22 cellular contexts compared by ENCODE assay signal in genomic region chr12:98751580-98752115, GRCh38.
"Had no signal": no experiment of that assay in that cellular context is flagged by ENCODE, and none has a peak within 500 bp of the region (broad histone marks: within the 10 kb centered on the region; RNA-seq: fewer than 3 reads in every experiment).

No MANE protein-coding gene starts in this region.

- H3K4me3 ChIP-seq: esophagus muscularis mucosa, gastroesophageal sphincter, heart left ventricle, spleen, thoracic aorta, upper lobe of right lung had no signal

- H3K36me3 ChIP-seq: heart left ventricle, spleen, thoracic aorta, upper lobe of right lung had no signal

- ATAC-seq: activated CD8-positive, alpha-beta T cell treated with anti-CD3 and anti-CD28 coated beads, Interleukin-2, amount 10 ng/mL, durations not matched to agents 7 days and 5 days; gastroesophageal sphincter; heart left ventricle; left ventricle myocardium superior; stimulated activated memory B cell treated with anti-CD40 and anti-IgM and Interleukin-4, amounts not matched to agents 10 μg/mL and 1 μg/mL and 100 μg/mL, for 72 hours; T-helper 17 cell; upper lobe of right lung had no signal

- FAIRE-seq: endothelial cell of umbilical vein had no signal

- H3K27ac ChIP-seq: esophagus muscularis mucosa, gastroesophageal sphincter, heart left ventricle, spleen, thoracic aorta, upper lobe of right lung had no signal

- H3K4me3 Mint-ChIP-seq: activated CD4-positive, alpha-beta T cell treated with anti-CD3 and anti-CD28 coated beads, Interleukin-2, amount 10 ng/mL, durations not matched to agents 7 days and 5 days; activated CD8-positive, alpha-beta T cell treated with anti-CD3 and anti-CD28 coated beads, Interleukin-2, amount 10 ng/mL, durations not matched to agents 7 days and 5 days; activated naive CD8-positive, alpha-beta T cell treated with anti-CD3 and anti-CD28 coated beads, Interleukin-2, amount 10 ng/mL, durations not matched to agents 7 days and 5 days; activated T-cell treated with anti-CD3 and anti-CD28 coated beads, Interleukin-2, amount 50 U/mL, for 24 hours; central memory CD8-positive, alpha-beta T cell; naive B cell; neural crest cell; stimulated activated memory B cell treated with anti-CD40 and anti-IgM and Interleukin-4, amounts not matched to agents 10 μg/mL and 1 μg/mL and 100 μg/mL, for 72 hours; T-helper 17 cell had no signal

- H3K4me1 ChIP-seq: esophagus muscularis mucosa, gastroesophageal sphincter, heart left ventricle, spleen, upper lobe of right lung had no signal

- H3K9me3 ChIP-seq: esophagus muscularis mucosa, gastroesophageal sphincter, heart left ventricle, spleen, thoracic aorta, upper lobe of right lung had no signal

- H3K27ac Mint-ChIP-seq: activated CD4-positive, alpha-beta T cell treated with anti-CD3 and anti-CD28 coated beads, Interleukin-2, amount 10 ng/mL, durations not matched to agents 7 days and 5 days; activated CD8-positive, alpha-beta T cell treated with anti-CD3 and anti-CD28 coated beads, Interleukin-2, amount 10 ng/mL, durations not matched to agents 7 days and 5 days; activated naive CD8-positive, alpha-beta T cell treated with anti-CD3 and anti-CD28 coated beads, Interleukin-2, amount 10 ng/mL, durations not matched to agents 7 days and 5 days; activated T-cell treated with anti-CD3 and anti-CD28 coated beads, Interleukin-2, amount 50 U/mL, for 24 hours; activated T-helper 2 cell treated with anti-CD3 and anti-CD28 coated beads, Interferon-gamma antibody, Interleukin-2, Interleukin-4, amounts not matched to agents 10 μg/mL and 5 μg/mL and 100 μg/mL, durations not matched to agents 14 hours and 24 hours and 36 hours; stimulated activated memory B cell treated with anti-CD40 and anti-IgM and Interleukin-4, amounts not matched to agents 10 μg/mL and 1 μg/mL and 100 μg/mL, for 72 hours; T-helper 17 cell had no signal

- H3K9me3 Mint-ChIP-seq: activated CD4-positive, alpha-beta T cell treated with anti-CD3 and anti-CD28 coated beads, Interleukin-2, amount 10 ng/mL, durations not matched to agents 7 days and 5 days; activated naive CD8-positive, alpha-beta T cell treated with anti-CD3 and anti-CD28 coated beads, Interleukin-2, amount 10 ng/mL, durations not matched to agents 7 days and 5 days; activated T-cell treated with anti-CD3 and anti-CD28 coated beads, Interleukin-2, amount 50 U/mL, for 24 hours; activated T-helper 2 cell treated with anti-CD3 and anti-CD28 coated beads, Interferon-gamma antibody, Interleukin-2, Interleukin-4, amounts not matched to agents 10 μg/mL and 5 μg/mL and 100 μg/mL, durations not matched to agents 14 hours and 24 hours and 36 hours; central memory CD8-positive, alpha-beta T cell; naive B cell; stimulated activated memory B cell treated with anti-CD40 and anti-IgM and Interleukin-4, amounts not matched to agents 10 μg/mL and 1 μg/mL and 100 μg/mL, for 72 hours had no signal

- DNase-seq: activated CD4-positive, alpha-beta T cell treated with anti-CD3 and anti-CD28 coated beads, Interleukin-2, amount 10 ng/mL, durations not matched to agents 7 days and 5 days; activated CD8-positive, alpha-beta T cell treated with anti-CD3 and anti-CD28 coated beads, Interleukin-2, amount 10 ng/mL, durations not matched to agents 7 days and 5 days; activated naive CD4-positive, alpha-beta T cell treated with Interleukin-2 at 50 U/mL for 16 hours; activated naive CD8-positive, alpha-beta T cell treated with anti-CD3 and anti-CD28 coated beads, Interleukin-2, amount 10 ng/mL, durations not matched to agents 7 days and 5 days; activated T-cell treated with anti-CD3 and anti-CD28 coated beads, Interleukin-2, amount 50 U/mL, for 24 hours; effector CD8-positive, alpha-beta T cell; heart left ventricle; left ventricle myocardium superior; naive B cell; retina; spleen; stimulated activated CD4-positive, alpha-beta T cell treated with anti-CD3 and anti-CD28 coated beads, Interleukin-4, amount 100 ng/mL, for 4 hours; T-helper 17 cell; upper lobe of right lung had no signal

- H3K27me3 ChIP-seq: esophagus muscularis mucosa, gastroesophageal sphincter had no signal

- H3K36me3 Mint-ChIP-seq: activated naive CD8-positive, alpha-beta T cell treated with anti-CD3 and anti-CD28 coated beads, Interleukin-2, amount 10 ng/mL, durations not matched to agents 7 days and 5 days; naive B cell; stimulated activated memory B cell treated with anti-CD40 and anti-IgM and Interleukin-4, amounts not matched to agents 10 μg/mL and 1 μg/mL and 100 μg/mL, for 72 hours had no signal

- H3K4me1 Mint-ChIP-seq: activated naive CD8-positive, alpha-beta T cell treated with anti-CD3 and anti-CD28 coated beads, Interleukin-2, amount 10 ng/mL, durations not matched to agents 7 days and 5 days had no signal
